8 cellular contexts compared by ENCODE assay signal in the genomic region with DNA sequence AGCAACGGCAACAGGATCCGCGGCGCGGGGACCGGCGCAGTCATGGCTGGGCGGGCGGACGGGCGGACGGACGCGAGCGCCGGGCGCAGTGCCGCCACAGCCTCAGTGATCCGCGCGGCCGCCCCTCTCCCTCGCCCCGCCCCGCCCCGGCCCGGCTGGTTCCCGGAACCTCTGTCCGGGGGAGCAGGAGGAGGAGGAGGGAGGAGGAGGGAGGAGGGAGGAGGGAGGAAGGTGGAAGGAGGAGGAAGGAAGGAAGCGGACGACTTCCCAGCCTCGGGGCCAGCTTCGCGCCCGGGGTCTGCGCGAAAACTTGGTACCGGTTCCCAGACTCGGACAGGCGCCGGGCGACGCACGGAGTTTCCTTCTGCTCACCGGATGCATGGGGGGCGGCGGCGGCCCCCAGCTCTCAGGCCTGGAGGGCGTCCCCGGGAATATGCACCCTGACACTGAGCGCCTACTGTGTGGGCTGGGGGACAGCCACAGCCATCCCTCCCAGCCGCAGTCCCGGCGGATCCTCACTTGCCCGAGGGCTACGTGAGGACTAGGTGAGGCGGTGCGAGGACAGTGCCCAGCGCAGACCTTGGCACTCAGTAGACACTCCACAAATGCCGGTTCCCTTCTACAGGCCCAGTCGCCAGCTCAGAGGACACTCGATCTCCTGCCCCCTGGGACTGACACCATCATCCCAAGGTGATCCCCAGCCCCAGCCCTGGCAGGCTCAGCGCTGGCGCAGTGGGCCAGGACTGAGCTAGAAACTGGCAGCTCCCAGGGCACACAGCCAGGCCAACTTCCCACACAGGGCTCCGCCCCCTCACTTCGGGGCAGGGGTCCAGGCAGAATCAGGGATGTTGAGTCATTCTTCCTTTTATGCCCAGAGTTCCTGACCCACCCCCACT. TPM values are rescaled to one million over a fixed set of nuclear protein-coding genes. Genes with fewer than 3 reads are reported as not detected.
DNase-seq lines count a peak whose midpoint lies in the region; ATAC-seq lines count a peak whose summit lies in the region.

A gene with protein sequence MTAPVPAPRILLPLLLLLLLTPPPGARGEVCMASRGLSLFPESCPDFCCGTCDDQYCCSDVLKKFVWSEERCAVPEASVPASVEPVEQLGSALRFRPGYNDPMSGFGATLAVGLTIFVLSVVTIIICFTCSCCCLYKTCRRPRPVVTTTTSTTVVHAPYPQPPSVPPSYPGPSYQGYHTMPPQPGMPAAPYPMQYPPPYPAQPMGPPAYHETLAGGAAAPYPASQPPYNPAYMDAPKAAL (minus strand): TSS at position 124 of the 896 bp plus-strand sequence. CDS start 80 bp downstream, at position 44.

- H3K4me3 ChIP-seq in mucosa of stomach (ENCODE audit: low read length): peak within 1 kb of the TSS; percentile 53

- H3K9me3 ChIP-seq in mucosa of stomach (ENCODE audit: control insufficient read depth, low read length): no peaks in the 10 kb centered on the region

- H3K27me3 ChIP-seq in mucosa of stomach (ENCODE audit: control insufficient read depth, insufficient read depth, low read length): no peaks in the 10 kb centered on the region

- no peaks in the 10 kb centered on the region for H3K36me3 ChIP-seq in mucosa of stomach (ENCODE audit: control insufficient read depth, insufficient read depth, low read length)

- no peaks in the 10 kb centered on the region for H3K9me3 Mint-ChIP-seq in activated T-cell treated with anti-CD3 and anti-CD28 coated beads, Interleukin-2, amount 50 U/mL, for 4 hours

- peaks cover 47% of the 10 kb centered on the region for H3K4me1 ChIP-seq in mucosa of stomach (ENCODE audit: control insufficient read depth, insufficient read depth, low read length)

- H3K4me1 Mint-ChIP-seq in activated T-cell treated with anti-CD3 and anti-CD28 coated beads, Interleukin-2, amount 50 U/mL, for 4 hours (ENCODE audit: low read depth): peaks cover 57% of the 10 kb centered on the region

- peak within 1 kb of the TSS; percentile 91 for H3K9ac ChIP-seq in mucosa of stomach (ENCODE audit: low read length)

- peak within 1 kb of the TSS; percentile 84 for H3K4me3 Mint-ChIP-seq in activated T-cell treated with anti-CD3 and anti-CD28 coated beads, Interleukin-2, amount 50 U/mL, for 4 hours

- DNase-seq in NCI-H1417 (lab: John Stamatoyannopoulos, UW): peak in 2 of 3 experiments; percentile 31 to 41
- DNase-seq in NCI-H1417 treated with DMSO at 0.1 percent for 48 hours (lab: John Stamatoyannopoulos, UW): no peak
- DNase-seq in NOMO-1 treated with DMSO at 0.1 percent for 48 hours (lab: John Stamatoyannopoulos, UW; ENCODE audit: unreplicated experiment): peak; percentile 49
- peak; percentile 40 for DNase-seq in activated T-cell treated with anti-CD3 and anti-CD28 coated beads, Interleukin-2, amount 50 U/mL, for 4 hours
- DNase-seq in stimulated activated naive CD4-positive, alpha-beta T cell (lab: John Stamatoyannopoulos, UW): peak; percentile 17 to 48 (median 24)

- no peaks in the 10 kb centered on the region for H3K27me3 Mint-ChIP-seq in activated T-cell treated with anti-CD3 and anti-CD28 coated beads, Interleukin-2, amount 50 U/mL, for 4 hours (ENCODE audit: low read depth)

- H3K36me3 Mint-ChIP-seq in activated T-cell treated with anti-CD3 and anti-CD28 coated beads, Interleukin-2, amount 50 U/mL, for 4 hours (ENCODE audit: insufficient read depth): peaks cover 4% of the 10 kb centered on the region

- peak; percentile 72 to 73 for ATAC-seq in activated T-cell treated with anti-CD3 and anti-CD28 coated beads, Interleukin-2, amount 50 U/mL, for 4 hours
- peak; percentile 49 for ATAC-seq in esophagus mucosa
- no peak for ATAC-seq in HG03342 (IDR thresholded peaks at IDR 0.05; ENCODE audit: unreplicated experiment)

RNA-seq across cellular contexts. Expression of the gene that starts here (rescaled TPM):
- 10 to 100 TPM; 59.9 to 88.8 (median 62.7) TPM for total RNA-seq in activated T-cell treated with anti-CD3 and anti-CD28 coated beads, Interleukin-2, amount 50 U/mL, for 4 hours
- total RNA-seq in esophagus mucosa: 210 TPM
